8 cellular contexts compared by ENCODE assay signal in genomic region chr6:119351005-119351394, GRCh38. TPM values are rescaled to one million over a fixed set of nuclear protein-coding genes. Genes with fewer than 3 reads are reported as not detected.
A peak's percentile ranks its signal among the peaks of the same experiment; 100 is the strongest.
DNase-seq lines count a peak whose midpoint lies in the region; FAIRE-seq and TF ChIP-seq lines count a peak whose summit lies in the region.

No MANE protein-coding gene starts in this region.

- H2AFZ ChIP-seq in Loucy (ENCODE audit: low read length) = no peak overlapping the region

- DNase-seq in Daoy (ENCODE audit: low read depth) (peak; percentile 12), kidney tubule cell (ENCODE audit: low spot score) (peak; percentile 56), urothelium cell line (ENCODE audit: low spot score) (peak; percentile 13), NOMO-1 treated with dmso at 0.1 percent for 144 hours (lab: John Stamatoyannopoulos, UW; ENCODE audit: unreplicated experiment) (no peak), putamen (ENCODE audit: low spot score) (no peak)
- DNase-seq in activated naive CD8-positive, alpha-beta T cell treated with anti-CD3 and anti-CD28 coated beads for 36 hours = no peak
- DNase-seq in stimulated activated CD4-positive, alpha-beta T cell treated with anti-CD3 and anti-CD28 coated beads, Interleukin-2, amount 100 ng/mL, for 48 hours = no peak

- H3K27ac Mint-ChIP-seq in activated naive CD8-positive, alpha-beta T cell treated with anti-CD3 and anti-CD28 coated beads for 36 hours = peak overlapping the region; percentile 43

- peaks cover 35% of the 10 kb centered on the region for H3K79me2 ChIP-seq in Loucy (ENCODE audit: insufficient read depth, low read length)

- peak overlapping the region; percentile 82 for H3K4me3 Mint-ChIP-seq in activated naive CD8-positive, alpha-beta T cell treated with anti-CD3 and anti-CD28 coated beads for 36 hours

- H3K9me3 ChIP-seq in Loucy (ENCODE audit: insufficient read depth, low read depth, low read length) = no peaks in the 10 kb centered on the region

- peaks cover 20% of the 10 kb centered on the region for H3K36me3 Mint-ChIP-seq in activated naive CD8-positive, alpha-beta T cell treated with anti-CD3 and anti-CD28 coated beads for 36 hours

- H3K36me3 ChIP-seq in Loucy (ENCODE audit: insufficient read depth, low read length) = no peaks in the 10 kb centered on the region

- H3K9me3 Mint-ChIP-seq in activated naive CD8-positive, alpha-beta T cell treated with anti-CD3 and anti-CD28 coated beads for 36 hours = no peaks in the 10 kb centered on the region

- H3K4me1 ChIP-seq in Loucy (ENCODE audit: insufficient read depth, low read length, poor library complexity, severe bottlenecking) = peaks cover 44% of the 10 kb centered on the region

- H3K4me1 Mint-ChIP-seq in activated naive CD8-positive, alpha-beta T cell treated with anti-CD3 and anti-CD28 coated beads for 36 hours = peaks cover 44% of the 10 kb centered on the region

- TF ChIP-seq CTCF in Loucy (conservative IDR thresholded peaks at IDR 0.05; ENCODE audit: low read length) = peak; percentile 77

- peak overlapping the region; percentile 80 for H3K4me3 ChIP-seq in Loucy (ENCODE audit: low read length, poor library complexity, severe bottlenecking)

- H3K9ac ChIP-seq in Loucy (ENCODE audit: low read depth, low read length, poor library complexity, severe bottlenecking) = peak overlapping the region; percentile 78

- H3K27me3 ChIP-seq in Loucy (ENCODE audit: insufficient read depth, low read length, poor library complexity, severe bottlenecking) = no peaks in the 10 kb centered on the region

- no peak for FAIRE-seq in urothelium cell line (lab: Jason Lieb, UNC)

- no peaks in the 10 kb centered on the region for H3K27me3 Mint-ChIP-seq in activated naive CD8-positive, alpha-beta T cell treated with anti-CD3 and anti-CD28 coated beads for 36 hours

- no peaks in the 10 kb centered on the region for H3F3A ChIP-seq in Loucy (ENCODE audit: low read depth)

- H4K20me1 ChIP-seq in Loucy (ENCODE audit: insufficient read depth, low read length, poor library complexity, severe bottlenecking) = peaks cover 4% of the 10 kb centered on the region

- H3K4me2 ChIP-seq in Loucy (ENCODE audit: low read depth, low read length, poor library complexity, severe bottlenecking) = peak overlapping the region; percentile 83

- no peaks in the 10 kb centered on the region for H3K9me2 ChIP-seq in Loucy (replicated peaks; ENCODE audit: low read depth, low read length)

RNA-seq across cellular contexts. Expression of gene MAN1A1, which starts 1.4 kb away (rescaled TPM):
- 13.0 and 22.9 TPM in 2 replicates for total RNA-seq in Daoy (2014; rRNA removed; shearing (Covaris generic))
- 10 to 100 TPM; 21.4 to 22.6 TPM for total RNA-seq in activated naive CD8-positive, alpha-beta T cell treated with anti-CD3 and anti-CD28 coated beads for 36 hours

Comparison
In these comparisons a context has a peak if more than half of its experiments do, and no peak if none do; other contexts are left out.
1. DNase-seq: peak in Daoy (single experiment), kidney tubule cell (single experiment) and urothelium cell line (single experiment); none in activated naive CD8-positive, alpha-beta T cell treated with anti-CD3 and anti-CD28 coated beads for 36 hours (single experiment), NOMO-1 treated with dmso at 0.1 percent for 144 hours (single experiment), putamen (single experiment) and stimulated activated CD4-positive, alpha-beta T cell treated with anti-CD3 and anti-CD28 coated beads, Interleukin-2, amount 100 ng/mL, for 48 hours (0 of 2).